14 cellular contexts compared by ENCODE assay signal in genomic region chr12:49541911-49542505, GRCh38.
"Had no signal": no experiment of that assay in that cellular context is flagged by ENCODE, and none has a peak within 500 bp of the region (broad histone marks: within the 10 kb centered on the region; RNA-seq: fewer than 3 reads in every experiment).

No MANE protein-coding gene starts in this region.

- H3K9me3 ChIP-seq: lower lobe of right lung, stomach, thoracic aorta had no signal

- ATAC-seq: lower lobe of right lung; naive thymus-derived CD4-positive, alpha-beta T cell had no signal

- H3K27ac Mint-ChIP-seq: activated CD4-positive, alpha-beta memory T cell treated with anti-CD3 and anti-CD28 coated beads, Interleukin-2, amount 10 ng/mL, durations not matched to agents 7 days and 5 days; dendritic cell treated with granulocyte-macrophage colony-stimulating factor and Interleukin-4, amounts not matched to agents 40 ng/mL and 50 ng/mL, for 4 days had no signal

- H3K4me3 ChIP-seq: lower lobe of right lung, stomach, thoracic aorta had no signal

- H3K27ac ChIP-seq: brain microvascular endothelial cell, lower lobe of right lung, stomach, thoracic aorta had no signal

- H3K36me3 ChIP-seq: brain microvascular endothelial cell, lower lobe of right lung, stomach, thoracic aorta had no signal

- H3K9me3 Mint-ChIP-seq: activated CD4-positive, alpha-beta memory T cell treated with anti-CD3 and anti-CD28 coated beads, Interleukin-2, amount 10 ng/mL, durations not matched to agents 7 days and 5 days; activated naive CD8-positive, alpha-beta T cell treated with anti-CD3 and anti-CD28 coated beads for 36 hours; dendritic cell treated with granulocyte-macrophage colony-stimulating factor and Interleukin-4, amounts not matched to agents 40 ng/mL and 50 ng/mL, for 4 days had no signal

- H3K36me3 Mint-ChIP-seq: activated naive CD8-positive, alpha-beta T cell treated with anti-CD3 and anti-CD28 coated beads for 36 hours; naive thymus-derived CD4-positive, alpha-beta T cell had no signal

- H3K4me3 Mint-ChIP-seq: activated CD4-positive, alpha-beta memory T cell treated with anti-CD3 and anti-CD28 coated beads, Interleukin-2, amount 10 ng/mL, durations not matched to agents 7 days and 5 days; activated naive CD8-positive, alpha-beta T cell treated with anti-CD3 and anti-CD28 coated beads for 36 hours; dendritic cell treated with granulocyte-macrophage colony-stimulating factor and Interleukin-4, amounts not matched to agents 40 ng/mL and 50 ng/mL, for 4 days had no signal

- DNase-seq: activated CD4-positive, alpha-beta memory T cell treated with anti-CD3 and anti-CD28 coated beads, Interleukin-2, amount 10 ng/mL, durations not matched to agents 7 days and 5 days; activated gamma-delta T cell treated with Interleukin-2 at 50 U/mL for 16 hours; activated naive CD8-positive, alpha-beta T cell treated with anti-CD3 and anti-CD28 coated beads for 36 hours; brain microvascular endothelial cell; hypothalamus; kidney glomerular epithelial cell; naive thymus-derived CD4-positive, alpha-beta T cell; stimulated activated CD4-positive, alpha-beta T cell treated with anti-CD3 and anti-CD28 coated beads, Interleukin-15, amount 100 ng/mL, for 24 hours; stimulated activated CD4-positive, alpha-beta T cell treated with anti-CD3 and anti-CD28 coated beads, Interleukin-4, amount 100 ng/mL, for 24 hours; stomach; T-helper 9 cell had no signal
